In genomic region chr10:69051303-69051702, GRCh38 we compare ENCODE assay signal across 9 cellular contexts. TPM values are rescaled to one million over a fixed set of nuclear protein-coding genes. Genes with fewer than 3 reads are reported as not detected.
DNase-seq lines count a peak whose midpoint lies in the region; ATAC-seq lines count a peak whose summit lies in the region.
"Had no signal": no experiment of that assay in that cellular context is flagged by ENCODE, and none has a peak within 500 bp of the region (broad histone marks: within the 10 kb centered on the region; RNA-seq: fewer than 3 reads in every experiment).

No MANE protein-coding gene starts in this region.

- no peak overlapping the region for H3K4me3 Mint-ChIP-seq in activated CD4-positive, alpha-beta memory T cell treated with anti-CD3 and anti-CD28 coated beads for 36 hours
- H3K4me3 Mint-ChIP-seq in memory B cell, result no peak overlapping the region

- H3K27me3 Mint-ChIP-seq in activated CD4-positive, alpha-beta memory T cell treated with anti-CD3 and anti-CD28 coated beads for 36 hours, result no peaks in the 10 kb centered on the region
- H3K27me3 Mint-ChIP-seq in memory B cell, result no peaks in the 10 kb centered on the region

- peaks cover 58% of the 10 kb centered on the region for H3K4me1 Mint-ChIP-seq in activated CD4-positive, alpha-beta memory T cell treated with anti-CD3 and anti-CD28 coated beads for 36 hours (ENCODE audit: low read depth)
- peaks cover 13% of the 10 kb centered on the region for H3K4me1 Mint-ChIP-seq in memory B cell

- H3K27ac Mint-ChIP-seq in activated CD4-positive, alpha-beta memory T cell treated with anti-CD3 and anti-CD28 coated beads for 36 hours, result peak overlapping the region; percentile 16
- no peak overlapping the region for H3K27ac Mint-ChIP-seq in memory B cell

- H3K36me3 Mint-ChIP-seq in activated CD4-positive, alpha-beta memory T cell treated with anti-CD3 and anti-CD28 coated beads for 36 hours, result no peaks in the 10 kb centered on the region
- H3K36me3 Mint-ChIP-seq in memory B cell, result no peaks in the 10 kb centered on the region

- POLR2A ChIA-PET in activated CD4-positive, alpha-beta memory T cell treated with anti-CD3 and anti-CD28 coated beads for 36 hours (lab: Charles Lee), result interaction anchor here (1.0 kb wide), 1 partner anchor 40 kb away, joined by 4 read pairs; no protein-coding TSS in a partner anchor

- ATAC-seq in HG02885 (IDR thresholded peaks at IDR 0.05; ENCODE audit: poor library complexity, unreplicated experiment) (peak; percentile 36), memory B cell (ENCODE audit: low read depth) (peak; percentile 79), HG03439 (IDR thresholded peaks at IDR 0.05; ENCODE audit: unreplicated experiment) (no peak)

- no peaks in the 10 kb centered on the region for H3K9me3 Mint-ChIP-seq in activated CD4-positive, alpha-beta memory T cell treated with anti-CD3 and anti-CD28 coated beads for 36 hours
- no peaks in the 10 kb centered on the region for H3K9me3 Mint-ChIP-seq in memory B cell

- intact Hi-C loops in activated CD4-positive, alpha-beta memory T cell treated with anti-CD3 and anti-CD28 coated beads for 36 hours (cut with micrococcal nuclease), result no loop called here

- CTCF ChIA-PET in activated CD4-positive, alpha-beta memory T cell treated with anti-CD3 and anti-CD28 coated beads for 36 hours (lab: Charles Lee), result no interaction called here

- DNase-seq in EL (peak; percentile 60), memory B cell (ENCODE audit: low spot score in 2 of 2) (no peak), NCI-H2171 (lab: John Stamatoyannopoulos, UW) (no peak), H4 (ENCODE audit: low spot score) (no peak)
- peak; percentile 77 for DNase-seq in activated CD4-positive, alpha-beta memory T cell treated with anti-CD3 and anti-CD28 coated beads for 36 hours
- DNase-seq in effector CD4-positive, alpha-beta T cell, result no peak
- DNase-seq: GF-D8 had no signal

RNA-seq across cellular contexts. Expression of gene SRGN, which starts 36.6 kb away (rescaled TPM):
- 100 to 1,000 TPM; 949 to 966 TPM for total RNA-seq in activated CD4-positive, alpha-beta memory T cell treated with anti-CD3 and anti-CD28 coated beads for 36 hours
- total RNA-seq in H4 (2014; rRNA removed; shearing (Covaris generic)), result 3.9 and 5.0 TPM in 2 replicates

Comparison
In these comparisons a context has a peak if more than half of its experiments do, and no peak if none do; other contexts are left out.
1. DNase-seq: peak in EL (single experiment) and activated CD4-positive, alpha-beta memory T cell treated with anti-CD3 and anti-CD28 coated beads for 36 hours (single experiment); none in memory B cell (0 of 2), effector CD4-positive, alpha-beta T cell (single experiment), NCI-H2171 (single experiment) and H4 (single experiment).
2. RNA of gene SRGN, which starts 36.6 kb away (total RNA-seq): 949 to 966 TPM in activated CD4-positive, alpha-beta memory T cell treated with anti-CD3 and anti-CD28 coated beads for 36 hours; 3.9 to 5.0 TPM in H4; every median in the first group is over 100 times any median in the second.